1 cellular context compared by ENCODE assay signal in genomic region chr19:35038623-35039512, GRCh38.
TF ChIP-seq lines count a peak whose summit lies in the region.

No MANE protein-coding gene starts in this region.

TF ChIP-seq in GM23338, 12 proteins besides CTCF, POLR2A, EP300 and RAD21:
- TF ChIP-seq CREB1 (CRISPR knock-in tag; IDR thresholded peaks at IDR 0.05; ENCODE audit: low read depth) (no peak), REST (IDR thresholded peaks at IDR 0.05; ENCODE audit: unreplicated experiment) (no peak), POLR2AphosphoS5 (IDR thresholded peaks at IDR 0.05; ENCODE audit: low read depth) (no peak), ZNF331 (CRISPR knock-in tag; IDR thresholded peaks at IDR 0.05; ENCODE audit: low read depth) (no peak), ZNF114 (CRISPR knock-in tag; IDR thresholded peaks at IDR 0.05) (no peak), EZH2phosphoT487 (IDR thresholded peaks at IDR 0.05; ENCODE audit: unreplicated experiment) (no peak), EZH2 (IDR thresholded peaks at IDR 0.05; ENCODE audit: low read depth, unreplicated experiment) (no peak), STAT1 (IDR thresholded peaks at IDR 0.05; ENCODE audit: unreplicated experiment) (no peak), JUNB (IDR thresholded peaks at IDR 0.05; ENCODE audit: unreplicated experiment) (no peak), NANOG (IDR thresholded peaks at IDR 0.05; ENCODE audit: borderline replicate concordance) (no peak)
- TF ChIP-seq, protein P1, sequence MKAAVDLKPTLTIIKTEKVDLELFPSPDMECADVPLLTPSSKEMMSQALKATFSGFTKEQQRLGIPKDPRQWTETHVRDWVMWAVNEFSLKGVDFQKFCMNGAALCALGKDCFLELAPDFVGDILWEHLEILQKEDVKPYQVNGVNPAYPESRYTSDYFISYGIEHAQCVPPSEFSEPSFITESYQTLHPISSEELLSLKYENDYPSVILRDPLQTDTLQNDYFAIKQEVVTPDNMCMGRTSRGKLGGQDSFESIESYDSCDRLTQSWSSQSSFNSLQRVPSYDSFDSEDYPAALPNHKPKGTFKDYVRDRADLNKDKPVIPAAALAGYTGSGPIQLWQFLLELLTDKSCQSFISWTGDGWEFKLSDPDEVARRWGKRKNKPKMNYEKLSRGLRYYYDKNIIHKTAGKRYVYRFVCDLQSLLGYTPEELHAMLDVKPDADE (IDR thresholded peaks at IDR 0.05) = no peak
- TF ChIP-seq, protein P2, sequence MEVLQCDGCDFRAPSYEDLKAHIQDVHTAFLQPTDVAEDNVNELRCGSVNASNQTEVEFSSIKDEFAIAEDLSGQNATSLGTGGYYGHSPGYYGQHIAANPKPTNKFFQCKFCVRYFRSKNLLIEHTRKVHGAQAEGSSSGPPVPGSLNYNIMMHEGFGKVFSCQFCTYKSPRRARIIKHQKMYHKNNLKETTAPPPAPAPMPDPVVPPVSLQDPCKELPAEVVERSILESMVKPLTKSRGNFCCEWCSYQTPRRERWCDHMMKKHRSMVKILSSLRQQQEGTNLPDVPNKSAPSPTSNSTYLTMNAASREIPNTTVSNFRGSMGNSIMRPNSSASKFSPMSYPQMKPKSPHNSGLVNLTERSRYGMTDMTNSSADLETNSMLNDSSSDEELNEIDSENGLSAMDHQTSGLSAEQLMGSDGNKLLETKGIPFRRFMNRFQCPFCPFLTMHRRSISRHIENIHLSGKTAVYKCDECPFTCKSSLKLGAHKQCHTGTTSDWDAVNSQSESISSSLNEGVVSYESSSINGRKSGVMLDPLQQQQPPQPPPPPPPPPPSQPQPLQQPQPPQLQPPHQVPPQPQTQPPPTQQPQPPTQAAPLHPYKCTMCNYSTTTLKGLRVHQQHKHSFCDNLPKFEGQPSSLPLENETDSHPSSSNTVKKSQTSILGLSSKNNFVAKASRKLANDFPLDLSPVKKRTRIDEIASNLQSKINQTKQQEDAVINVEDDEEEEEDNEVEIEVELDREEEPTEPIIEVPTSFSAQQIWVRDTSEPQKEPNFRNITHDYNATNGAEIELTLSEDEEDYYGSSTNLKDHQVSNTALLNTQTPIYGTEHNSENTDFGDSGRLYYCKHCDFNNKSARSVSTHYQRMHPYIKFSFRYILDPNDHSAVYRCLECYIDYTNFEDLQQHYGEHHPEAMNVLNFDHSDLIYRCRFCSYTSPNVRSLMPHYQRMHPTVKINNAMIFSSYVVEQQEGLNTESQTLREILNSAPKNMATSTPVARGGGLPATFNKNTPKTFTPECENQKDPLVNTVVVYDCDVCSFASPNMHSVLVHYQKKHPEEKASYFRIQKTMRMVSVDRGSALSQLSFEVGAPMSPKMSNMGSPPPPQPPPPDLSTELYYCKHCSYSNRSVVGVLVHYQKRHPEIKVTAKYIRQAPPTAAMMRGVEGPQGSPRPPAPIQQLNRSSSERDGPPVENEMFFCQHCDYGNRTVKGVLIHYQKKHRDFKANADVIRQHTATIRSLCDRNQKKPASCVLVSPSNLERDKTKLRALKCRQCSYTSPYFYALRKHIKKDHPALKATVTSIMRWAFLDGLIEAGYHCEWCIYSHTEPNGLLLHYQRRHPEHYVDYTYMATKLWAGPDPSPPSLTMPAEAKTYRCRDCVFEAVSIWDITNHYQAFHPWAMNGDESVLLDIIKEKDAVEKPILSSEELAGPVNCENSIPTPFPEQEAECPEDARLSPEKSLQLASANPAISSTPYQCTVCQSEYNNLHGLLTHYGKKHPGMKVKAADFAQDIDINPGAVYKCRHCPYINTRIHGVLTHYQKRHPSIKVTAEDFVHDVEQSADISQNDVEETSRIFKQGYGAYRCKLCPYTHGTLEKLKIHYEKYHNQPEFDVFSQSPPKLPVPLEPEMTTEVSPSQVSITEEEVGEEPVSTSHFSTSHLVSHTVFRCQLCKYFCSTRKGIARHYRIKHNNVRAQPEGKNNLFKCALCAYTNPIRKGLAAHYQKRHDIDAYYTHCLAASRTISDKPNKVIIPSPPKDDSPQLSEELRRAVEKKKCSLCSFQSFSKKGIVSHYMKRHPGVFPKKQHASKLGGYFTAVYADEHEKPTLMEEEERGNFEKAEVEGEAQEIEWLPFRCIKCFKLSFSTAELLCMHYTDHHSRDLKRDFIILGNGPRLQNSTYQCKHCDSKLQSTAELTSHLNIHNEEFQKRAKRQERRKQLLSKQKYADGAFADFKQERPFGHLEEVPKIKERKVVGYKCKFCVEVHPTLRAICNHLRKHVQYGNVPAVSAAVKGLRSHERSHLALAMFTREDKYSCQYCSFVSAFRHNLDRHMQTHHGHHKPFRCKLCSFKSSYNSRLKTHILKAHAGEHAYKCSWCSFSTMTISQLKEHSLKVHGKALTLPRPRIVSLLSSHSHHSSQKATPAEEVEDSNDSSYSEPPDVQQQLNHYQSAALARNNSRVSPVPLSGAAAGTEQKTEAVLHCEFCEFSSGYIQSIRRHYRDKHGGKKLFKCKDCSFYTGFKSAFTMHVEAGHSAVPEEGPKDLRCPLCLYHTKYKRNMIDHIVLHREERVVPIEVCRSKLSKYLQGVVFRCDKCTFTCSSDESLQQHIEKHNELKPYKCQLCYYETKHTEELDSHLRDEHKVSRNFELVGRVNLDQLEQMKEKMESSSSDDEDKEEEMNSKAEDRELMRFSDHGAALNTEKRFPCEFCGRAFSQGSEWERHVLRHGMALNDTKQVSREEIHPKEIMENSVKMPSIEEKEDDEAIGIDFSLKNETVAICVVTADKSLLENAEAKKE (CRISPR knock-in tag; IDR thresholded peaks at IDR 0.05) = no peak
